In genomic region chr6:55065020-55065419, GRCh38 we compare ENCODE assay signal across 32 cellular contexts.
"Had no signal": no experiment of that assay in that cellular context is flagged by ENCODE, and none has a peak within 500 bp of the region (broad histone marks: within the 10 kb centered on the region; RNA-seq: fewer than 3 reads in every experiment).

No MANE protein-coding gene starts in this region.

- H3K4me1 ChIP-seq: adrenal gland had no signal

- H3K4me3 ChIP-seq: adrenal gland, PC-9 had no signal

- H3K27me3 ChIP-seq: adrenal gland had no signal

- H3K27ac ChIP-seq: adrenal gland, KMS-11, PC-9, RWPE1, VCaP had no signal

- DNase-seq: activated B cell treated with CpG ODN at 0.5 μM for 24 hours; activated CD4-positive, alpha-beta memory T cell treated with anti-CD3 and anti-CD28 coated beads for 36 hours; activated CD4-positive, alpha-beta T cell treated with anti-CD3 and anti-CD28 coated beads for 4 hours; activated CD4-positive, alpha-beta T cell treated with anti-CD3 and anti-CD28 coated beads, Interleukin-2, amount 50 U/mL, for 1 hour; activated CD4-positive, CD25-positive, alpha-beta regulatory T cell treated with anti-CD3 and anti-CD28 coated beads, Interleukin-2, amount 50 U/mL, for 72 hours; activated CD8-positive, alpha-beta memory T cell treated with anti-CD3 and anti-CD28 coated beads, Interleukin-2, amount 50 U/mL, for 4 hours; activated gamma-delta T cell treated with Interleukin-2 at 50 U/mL for 16 hours; activated naive CD4-positive, alpha-beta T cell treated with anti-CD3 and anti-CD28 coated beads for 36 hours; activated T-cell treated with anti-CD3 and anti-CD28 coated beads for 4 hours; activated T-cell treated with anti-CD3 and anti-CD28 coated beads, Interleukin-2, amount 50 U/mL, for 4 hours; adrenal gland; anterior cingulate cortex; MM.1S; MV-4-11; NCI-H1092; NCI-H1436 treated with DMSO at 0.1 percent for 48 hours; NCI-H1694 treated with DMSO at 0.1 percent for 48 hours; NCI-H2029; NCI-H510A; NCI-H526; NCI-H748 treated with DMSO at 0.1 percent for 48 hours; NK-92 treated with Interleukin-12 subunit alpha and Interleukin-12 subunit beta, amount 100 ng/mL, for 24 hours; PC-9; Right ventricle myocardium superior; SW 1271; T-helper 1 cell; T-helper 2 cell; T-helper 9 cell had no signal

- H3K36me3 ChIP-seq: adrenal gland had no signal

- ATAC-seq: activated naive CD4-positive, alpha-beta T cell treated with anti-CD3 and anti-CD28 coated beads, Interleukin-2, amount 50 U/mL, for 72 hours; activated T-cell treated with anti-CD3 and anti-CD28 coated beads, Interleukin-2, amount 50 U/mL, for 4 hours had no signal
